Comparison of ENCODE assay signal across 23 cellular contexts in the genomic region with DNA sequence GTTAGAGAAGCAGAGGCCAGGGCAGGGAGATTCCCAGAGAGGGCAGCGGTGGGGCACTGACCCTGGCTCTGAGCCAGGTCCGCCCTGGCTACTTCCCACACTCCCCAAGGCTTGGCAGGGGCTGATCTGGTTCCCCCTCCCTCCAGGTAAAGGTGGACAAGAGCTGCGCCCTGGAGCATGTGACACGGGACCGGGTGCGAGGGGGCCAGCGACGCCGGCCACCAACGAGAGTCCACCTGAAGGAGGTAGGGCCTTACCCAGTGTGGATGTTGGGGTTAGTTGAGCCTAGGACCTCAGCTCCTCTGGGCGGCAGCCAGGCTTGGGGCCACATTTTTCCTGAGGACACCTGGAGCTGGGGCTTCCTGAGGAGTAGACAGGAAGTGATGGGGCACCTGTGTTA. TPM values are rescaled to one million over a fixed set of nuclear protein-coding genes. Genes with fewer than 3 reads are reported as not detected.
DNase-seq lines count a peak whose midpoint lies in the region; ATAC-seq and TF ChIP-seq lines count a peak whose summit lies in the region.
"Had no signal": no experiment of that assay in that cellular context is flagged by ENCODE, and none has a peak within 500 bp of the region (broad histone marks: within the 10 kb centered on the region; RNA-seq: fewer than 3 reads in every experiment).

No MANE protein-coding gene starts in this region.

- H3K27me3 ChIP-seq in BLaER1 (no peaks in the 10 kb centered on the region), H9 (ENCODE audit: insufficient read depth, low read length) (no peaks in the 10 kb centered on the region), neuronal stem cell (ENCODE audit: control insufficient read depth in 3 of 3, insufficient read depth in 3 of 3, low read depth in 1 of 3, low read length in 3 of 3) (no peaks in the 10 kb centered on the region)
- H3K27me3 ChIP-seq: esophagus squamous epithelium, foreskin keratinocyte, SJSA1 had no signal

- no peak for TF ChIP-seq CTCF in H9 (conservative IDR thresholded peaks at IDR 0.05)

- H3K14ac ChIP-seq in H9 (ENCODE audit: insufficient read depth, low read length) = no peak overlapping the region
- H3K14ac ChIP-seq in neuronal stem cell (ENCODE audit: low read length) = no peak overlapping the region

- peak overlapping the region; percentile 55; the same call in 1 of the 2 replicates for H3K27ac ChIP-seq in BLaER1
- no peak overlapping the region for H3K27ac ChIP-seq in H9 (ENCODE audit: insufficient read length, low read depth, low read length)
- H3K27ac ChIP-seq in neuronal stem cell (replicated peaks; ENCODE audit: low read length) = no peak overlapping the region
- H3K27ac ChIP-seq: foreskin keratinocyte, SJSA1, VCaP had no signal

- no peak overlapping the region for H2AK5ac ChIP-seq in H9 (ENCODE audit: insufficient read length, low read length)
- peak overlapping the region; percentile 58 for H2AK5ac ChIP-seq in neuronal stem cell (ENCODE audit: low read depth, low read length)

- H2BK5ac ChIP-seq in H9 (ENCODE audit: insufficient read length, low read length) (no peak overlapping the region), neuronal stem cell (ENCODE audit: low read length) (no peak overlapping the region)

- no peak overlapping the region for H3K4me3 ChIP-seq in BLaER1
- no peak overlapping the region for H3K4me3 ChIP-seq in neuronal stem cell (ENCODE audit: low read length in 2 of 2)
- H3K4me3 ChIP-seq: esophagus squamous epithelium, lung, SJSA1 had no signal

- H3K36me3 Mint-ChIP-seq in H9 (ENCODE audit: insufficient read depth in 1 of 3, low read depth in 3 of 3) = peaks cover 20 to 61% (median 37%) of the 10 kb centered on the region in 3 experiments
- peaks cover 100% of the 10 kb centered on the region for H3K36me3 Mint-ChIP-seq in dendritic cell treated with granulocyte-macrophage colony-stimulating factor and Interleukin-4, amounts not matched to agents 40 ng/mL and 50 ng/mL, for 4 days (ENCODE audit: low read depth)

- H3K4me1 ChIP-seq in BLaER1 (peaks cover 81% of the 10 kb centered on the region), H9 (ENCODE audit: insufficient read depth, low read length) (peaks cover 9% of the 10 kb centered on the region; the same call in 1 of the 2 replicates), neuronal stem cell (ENCODE audit: control insufficient read depth in 2 of 2, insufficient read depth in 1 of 2, low read depth in 1 of 2, low read length in 2 of 2) (peaks cover 11 to 37% of the 10 kb centered on the region in 2 donors)

- intact Hi-C loops in dendritic cell treated with granulocyte-macrophage colony-stimulating factor and Interleukin-4, amounts not matched to agents 40 ng/mL and 50 ng/mL, for 4 days (cut with micrococcal nuclease) = no loop called here

- peak overlapping the region in 1 of 2 experiments; percentile 32; a peak in 1 of 5 replicates for H3K4me3 Mint-ChIP-seq in H9
- H3K4me3 Mint-ChIP-seq in dendritic cell treated with granulocyte-macrophage colony-stimulating factor and Interleukin-4, amounts not matched to agents 40 ng/mL and 50 ng/mL, for 4 days = no peak overlapping the region
- H3K4me3 Mint-ChIP-seq: activated CD4-positive, alpha-beta T cell treated with anti-CD3 and anti-CD28 coated beads, Interleukin-2, amount 10 ng/mL, durations not matched to agents 7 days and 5 days; activated T-cell treated with anti-CD3 and anti-CD28 coated beads, Interleukin-2, amount 50 U/mL, for 4 hours; B cell; naive thymus-derived CD8-positive, alpha-beta T cell had no signal

- H2BK15ac ChIP-seq in H9 (ENCODE audit: low read depth, low read length) = no peak overlapping the region
- H2BK15ac ChIP-seq in neuronal stem cell (ENCODE audit: low read length) = no peak overlapping the region

- H3K36me3 ChIP-seq in BLaER1 (peaks cover 51% of the 10 kb centered on the region), neuronal stem cell (replicated peaks in 1 of 2; ENCODE audit: control insufficient read depth in 2 of 2, insufficient read depth in 2 of 2, low read length in 2 of 2) (peaks cover 14 to 66% of the 10 kb centered on the region in 2 donors)

- H3K4ac ChIP-seq in H9 (ENCODE audit: low read depth, low read length) (no peak overlapping the region), neuronal stem cell (ENCODE audit: low read length) (no peak overlapping the region)

- H3K18ac ChIP-seq in H9 (ENCODE audit: insufficient read length, low read depth, low read length) (no peak overlapping the region), neuronal stem cell (ENCODE audit: low read length) (no peak overlapping the region)

- H3K79me1 ChIP-seq in H9 (ENCODE audit: insufficient read depth, low read depth, low read length, poor library complexity, severe bottlenecking) = no peaks in the 10 kb centered on the region
- peaks cover 4% of the 10 kb centered on the region for H3K79me1 ChIP-seq in neuronal stem cell (ENCODE audit: low read depth, low read length)

- WGBS in H9 (ENCODE audit: extremely low coverage, insufficient read length, low lambda C conversion rate) = no CpG with 5 or more reads among the region's 11 CpGs
- WGBS in neuronal stem cell (ENCODE audit: extremely low coverage in 2 of 2, insufficient read length in 2 of 2, insufficient replicate concordance in 1 of 2), 2 donors = no CpG with 5 or more reads among the region's 11 CpGs

- H2AFZ ChIP-seq in H9 (ENCODE audit: low read length) (no peak overlapping the region), neuronal stem cell (ENCODE audit: low read length) (no peak overlapping the region)

- no peak overlapping the region for H2BK120ac ChIP-seq in H9 (ENCODE audit: low read depth, low read length, poor library complexity, severe bottlenecking)
- no peak overlapping the region for H2BK120ac ChIP-seq in neuronal stem cell (ENCODE audit: low read depth, low read length)

- no peak overlapping the region for H2BK12ac ChIP-seq in H9 (ENCODE audit: insufficient read length, low read depth, low read length)
- no peak overlapping the region for H2BK12ac ChIP-seq in neuronal stem cell (ENCODE audit: low read length)

- no peak overlapping the region for H3T11ph ChIP-seq in H9 (ENCODE audit: low read length)

- H2BK20ac ChIP-seq in H9 (ENCODE audit: low read depth, low read length, poor library complexity, severe bottlenecking) = no peak overlapping the region

- no peaks in the 10 kb centered on the region for H3K23me2 ChIP-seq in H9 (ENCODE audit: insufficient read length, low read depth, low read length, poor library complexity, severe bottlenecking)

- no peak overlapping the region for H3K56ac ChIP-seq in H9 (ENCODE audit: insufficient read length, low read depth, low read length)

- H4K20me1 ChIP-seq in BLaER1 = peaks cover 50% of the 10 kb centered on the region
- H4K20me1 ChIP-seq in H9 (ENCODE audit: control insufficient read depth, insufficient read depth, insufficient read length) = peaks cover under 1% of the 10 kb centered on the region

- no peak for ATAC-seq in HG03139 (IDR thresholded peaks at IDR 0.05; ENCODE audit: unreplicated experiment)
- ATAC-seq: activated T-cell treated with anti-CD3 and anti-CD28 coated beads, Interleukin-2, amount 50 U/mL, for 4 hours; foreskin keratinocyte; HCT116; naive thymus-derived CD8-positive, alpha-beta T cell had no signal

- H3K9ac ChIP-seq in BLaER1 = no peak overlapping the region
- no peak overlapping the region for H3K9ac ChIP-seq in H9 (ENCODE audit: extremely low read depth, insufficient read length, low read length)
- no peak overlapping the region for H3K9ac ChIP-seq in neuronal stem cell (ENCODE audit: low read depth, low read length, poor library complexity)

- H3K27ac Mint-ChIP-seq in H9 = peak overlapping the region; percentile 71 to 85 (median 77); a peak in 5 of 7 replicates
- H3K27ac Mint-ChIP-seq in dendritic cell treated with granulocyte-macrophage colony-stimulating factor and Interleukin-4, amounts not matched to agents 40 ng/mL and 50 ng/mL, for 4 days = peak overlapping the region; percentile 65

- no peaks in the 10 kb centered on the region for H3K9me3 Mint-ChIP-seq in H9
- H3K9me3 Mint-ChIP-seq in dendritic cell treated with granulocyte-macrophage colony-stimulating factor and Interleukin-4, amounts not matched to agents 40 ng/mL and 50 ng/mL, for 4 days = no peaks in the 10 kb centered on the region
- H3K9me3 Mint-ChIP-seq: activated CD4-positive, alpha-beta T cell treated with anti-CD3 and anti-CD28 coated beads, Interleukin-2, amount 10 ng/mL, durations not matched to agents 7 days and 5 days; activated T-cell treated with anti-CD3 and anti-CD28 coated beads, Interleukin-2, amount 50 U/mL, for 4 hours; naive thymus-derived CD8-positive, alpha-beta T cell had no signal

- no peaks in the 10 kb centered on the region for H3K27me3 Mint-ChIP-seq in H9 (ENCODE audit: low read depth)
- no peaks in the 10 kb centered on the region for H3K27me3 Mint-ChIP-seq in dendritic cell treated with granulocyte-macrophage colony-stimulating factor and Interleukin-4, amounts not matched to agents 40 ng/mL and 50 ng/mL, for 4 days
- H3K27me3 Mint-ChIP-seq: activated CD4-positive, alpha-beta T cell treated with anti-CD3 and anti-CD28 coated beads, Interleukin-2, amount 10 ng/mL, durations not matched to agents 7 days and 5 days; B cell; naive thymus-derived CD8-positive, alpha-beta T cell had no signal

- H3K4me1 Mint-ChIP-seq in H9 = peaks cover 44 to 60% of the 10 kb centered on the region in 2 experiments
- H3K4me1 Mint-ChIP-seq in dendritic cell treated with granulocyte-macrophage colony-stimulating factor and Interleukin-4, amounts not matched to agents 40 ng/mL and 50 ng/mL, for 4 days (ENCODE audit: low read depth) = peaks cover 93% of the 10 kb centered on the region

- no peaks in the 10 kb centered on the region for H3K79me2 ChIP-seq in H9 (ENCODE audit: insufficient read depth, low read length)

- peak overlapping the region; percentile 93 for H3K4me2 ChIP-seq in BLaER1
- H3K4me2 ChIP-seq in H9 (ENCODE audit: insufficient read depth, insufficient read length, low read length) = no peak overlapping the region
- H3K4me2 ChIP-seq in neuronal stem cell (ENCODE audit: insufficient read depth, low read length, poor library complexity, severe bottlenecking) = no peak overlapping the region

- no peaks in the 10 kb centered on the region for H3K9me3 ChIP-seq in BLaER1
- no peaks in the 10 kb centered on the region for H3K9me3 ChIP-seq in H9 (ENCODE audit: control insufficient read depth, low read depth, low read length)
- no peaks in the 10 kb centered on the region for H3K9me3 ChIP-seq in neuronal stem cell (replicated peaks in 1 of 2; ENCODE audit: control insufficient read depth in 2 of 2, insufficient read depth in 1 of 2, low read depth in 1 of 2, low read length in 2 of 2)
- H3K9me3 ChIP-seq: Caco-2, esophagus squamous epithelium, SJSA1 had no signal

- no peak overlapping the region for H4K8ac ChIP-seq in H9 (replicated peaks; ENCODE audit: insufficient read length, low read depth, low read length)
- no peak overlapping the region for H4K8ac ChIP-seq in neuronal stem cell (ENCODE audit: low read depth, low read length)

- DNase-seq in H9 (peak; percentile 27), neuronal stem cell (ENCODE audit: low spot score) (no peak), C1 segment of cervical spinal cord (lab: John Stamatoyannopoulos, UW) (no peak), foreskin melanocyte (no peak)
- DNase-seq: activated CD4-positive, alpha-beta T cell treated with anti-CD3 and anti-CD28 coated beads, Interleukin-2, amount 10 ng/mL, durations not matched to agents 7 days and 5 days; activated T-cell treated with anti-CD3 and anti-CD28 coated beads, Interleukin-2, amount 50 U/mL, for 4 hours; Caco-2; caudate nucleus; DMS53; esophagus squamous epithelium; foreskin keratinocyte; naive thymus-derived CD8-positive, alpha-beta T cell; NCI-H1048; stimulated activated naive CD4-positive, alpha-beta T cell; T-helper 9 cell had no signal

- H3K23ac ChIP-seq in H9 (ENCODE audit: insufficient read length, low read depth, low read length) (no peak overlapping the region), neuronal stem cell (ENCODE audit: low read depth, low read length, poor library complexity) (peak overlapping the region; percentile 57)

- no peak overlapping the region for H4K5ac ChIP-seq in H9 (ENCODE audit: insufficient read length, low read depth, low read length)

- H4K91ac ChIP-seq in H9 (ENCODE audit: insufficient read length, low read depth, low read length) (no peak overlapping the region), neuronal stem cell (ENCODE audit: low read depth, low read length, poor library complexity) (no peak overlapping the region)

RNA-seq across cellular contexts. Expression of gene PLEKHO2, which starts 19.6 kb away (rescaled TPM):
- total RNA-seq in H9 (2021) = 16.6 and 18.1 TPM in 2 replicates
- 5.7 TPM for polyA plus RNA-seq in neuronal stem cell (2013, experiment 1 of 2)
- 6.0 TPM for polyA plus RNA-seq in neuronal stem cell (2013, experiment 2 of 2)

RNA-seq across cellular contexts. Expression of gene PIF1, which starts 35.9 kb away (rescaled TPM):
- total RNA-seq in H9 (2021) = 64.0 and 74.4 TPM in 2 replicates
- 38.9 TPM for polyA plus RNA-seq in neuronal stem cell (2013, experiment 1 of 2)
- polyA plus RNA-seq in neuronal stem cell (2013, experiment 2 of 2) = 36.9 TPM

RNA-seq across cellular contexts. Expression of gene ANKDD1A, which starts 50.4 kb away (rescaled TPM):
- 3.7 TPM in 2 replicates for total RNA-seq in H9 (2021)
- 3.2 TPM for polyA plus RNA-seq in neuronal stem cell (2013, experiment 1 of 2)
- 3.2 TPM for polyA plus RNA-seq in neuronal stem cell (2013, experiment 2 of 2)
